Comparison of ENCODE assay signal across 27 cellular contexts in the genomic region with DNA sequence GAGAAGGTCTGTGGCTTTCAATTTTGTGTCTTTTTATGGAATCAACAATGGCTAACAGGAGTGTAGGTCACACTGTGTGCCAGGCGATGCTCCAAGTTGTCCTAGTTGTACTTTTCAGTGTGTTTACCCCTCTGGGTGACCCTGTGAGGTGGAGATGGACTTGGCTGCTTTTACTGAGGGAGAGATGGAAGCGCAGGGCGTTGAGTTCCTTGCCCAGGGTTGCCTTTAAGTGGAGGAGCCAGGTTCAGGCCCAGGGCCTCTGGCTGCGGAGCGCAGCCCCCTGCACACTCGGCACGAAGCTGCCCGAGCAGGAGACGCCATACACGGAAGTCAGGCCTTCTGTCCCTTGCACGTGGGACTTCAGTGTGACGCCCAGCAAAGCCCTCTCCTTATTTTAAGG.
A peak's percentile ranks its signal among the peaks of the same experiment; 100 is the strongest.
DNase-seq lines count a peak whose midpoint lies in the region; ATAC-seq, FAIRE-seq and TF ChIP-seq lines count a peak whose summit lies in the region.
"Had no signal": no experiment of that assay in that cellular context is flagged by ENCODE, and none has a peak within 500 bp of the region (broad histone marks: within the 10 kb centered on the region; RNA-seq: fewer than 3 reads in every experiment).

No MANE protein-coding gene starts in this region.

- dilution Hi-C loops in keratinocyte (cut with MboI; ENCODE audit: extremely low pct_ligation_motif_present, low sequenced_read_pairs), result no loop called here

- intact Hi-C loops in posterior vena cava (cut with DNase I), result no loop called here

- H3K27ac ChIP-seq in GM23338 (ENCODE audit: low read depth) (0 out of 2 replicates have a peak overlapping the region, but pooled peaks have one; percentile 60), keratinocyte (ENCODE audit: control insufficient read depth, insufficient read depth, low read length) (peak overlapping the region; percentile 18)
- H3K27ac ChIP-seq in CD8-positive, alpha-beta memory T cell (ENCODE audit: low read depth, low read length), result no peak overlapping the region
- H3K27ac ChIP-seq: HL-60, lower lobe of right lung, neutrophil, skin epidermis had no signal

- H3K9ac ChIP-seq in keratinocyte (ENCODE audit: control insufficient read depth, extremely low read depth, insufficient read depth, low read length), result no peak overlapping the region

- H3F3A ChIP-seq in GM23338 (replicated peaks; ENCODE audit: low read depth), result no peaks in the 10 kb centered on the region

- H3K27ac Mint-ChIP-seq in GM23338, result no peak overlapping the region
- H3K27ac Mint-ChIP-seq in CD8-positive, alpha-beta memory T cell, result no peak overlapping the region
- no peak overlapping the region for H3K27ac Mint-ChIP-seq in T-helper 17 cell
- H3K27ac Mint-ChIP-seq: activated CD8-positive, alpha-beta T cell treated with anti-CD3 and anti-CD28 coated beads for 36 hours; activated naive CD4-positive, alpha-beta T cell treated with anti-CD3 and anti-CD28 coated beads, Interleukin-2, amount 50 U/mL, for 72 hours; activated T-helper 2 cell treated with anti-CD3 and anti-CD28 coated beads, Interferon-gamma antibody, Interleukin-2, Interleukin-4, amounts not matched to agents 10 μg/mL and 5 μg/mL and 100 μg/mL, durations not matched to agents 14 hours and 24 hours and 36 hours; B cell; CD8-positive, alpha-beta T cell had no signal

- H3K4me3 ChIP-seq in GM23338, result no peak overlapping the region
- no peak overlapping the region for H3K4me3 ChIP-seq in astrocyte of the spinal cord (ENCODE audit: low read depth, low read length)
- H3K4me3 ChIP-seq in keratinocyte (ENCODE audit: control insufficient read depth in 2 of 3, extremely low read depth in 1 of 3, insufficient read depth in 2 of 3, low read depth in 1 of 3, low read length in 3 of 3), result no peak overlapping the region
- H3K4me3 ChIP-seq in CD8-positive, alpha-beta memory T cell (ENCODE audit: low read length), result no peak overlapping the region
- H3K4me3 ChIP-seq: lower lobe of right lung, prostate gland, skin epidermis, stomach, tibial nerve had no signal

- H3K36me3 Mint-ChIP-seq in GM23338 (ENCODE audit: low read depth), result peaks cover 3% of the 10 kb centered on the region; the same call in 1 of the 3 replicates
- no peaks in the 10 kb centered on the region for H3K36me3 Mint-ChIP-seq in CD8-positive, alpha-beta memory T cell
- H3K36me3 Mint-ChIP-seq in T-helper 17 cell (ENCODE audit: low read depth), result peaks cover 3% of the 10 kb centered on the region
- H3K36me3 Mint-ChIP-seq: activated naive CD4-positive, alpha-beta T cell treated with anti-CD3 and anti-CD28 coated beads, Interleukin-2, amount 50 U/mL, for 72 hours; CD8-positive, alpha-beta T cell had no signal

- H3K79me2 ChIP-seq in GM23338 (replicated peaks; ENCODE audit: insufficient read depth) (no peaks in the 10 kb centered on the region), keratinocyte (ENCODE audit: control insufficient read depth, insufficient read depth, low read length) (no peaks in the 10 kb centered on the region)

- H3K4me1 Mint-ChIP-seq in GM23338, result peaks cover 17% of the 10 kb centered on the region
- H3K4me1 Mint-ChIP-seq in CD8-positive, alpha-beta memory T cell, result no peaks in the 10 kb centered on the region
- H3K4me1 Mint-ChIP-seq in T-helper 17 cell, result peaks cover 3% of the 10 kb centered on the region

- no peak for ATAC-seq in GM23338
- ATAC-seq in HG03108 (IDR thresholded peaks at IDR 0.05; ENCODE audit: unreplicated experiment), result no peak
- ATAC-seq in T-helper 17 cell, result no peak
- ATAC-seq: activated CD8-positive, alpha-beta T cell treated with anti-CD3 and anti-CD28 coated beads for 36 hours; activated naive CD4-positive, alpha-beta T cell treated with anti-CD3 and anti-CD28 coated beads, Interleukin-2, amount 50 U/mL, for 72 hours; CD8-positive, alpha-beta T cell; lower lobe of right lung had no signal

- DNase-seq in GM23338 (ENCODE audit: low spot score) (no peak), astrocyte of the spinal cord (ENCODE audit: low read depth, low spot score) (peak; percentile 16), keratinocyte (ENCODE audit: low read depth, low spot score) (no peak), posterior vena cava (ENCODE audit: low spot score) (peak; percentile 65), T-helper 17 cell (no peak), GF-D8 (lab: John Stamatoyannopoulos, UW) (no peak)
- DNase-seq in CD8-positive, alpha-beta memory T cell, result no peak
- DNase-seq: activated CD4-positive, CD25-positive, alpha-beta regulatory T cell treated with anti-CD3 and anti-CD28 coated beads, Interleukin-2, amount 50 U/mL, for 72 hours; activated CD8-positive, alpha-beta T cell treated with anti-CD3 and anti-CD28 coated beads for 36 hours; CD8-positive, alpha-beta T cell; GDM1; lower lobe of right lung; NCI-H1436 treated with DMSO at 0.1 percent for 48 hours; NCI-H446; NCI-H82; RPMI8226; stomach had no signal

- CTCF ChIA-PET in CD8-positive, alpha-beta memory T cell (lab: Charles Lee), result no interaction called here

- no peak for TF ChIP-seq CTCF in GM23338 (conservative IDR thresholded peaks at IDR 0.05; ENCODE audit: low read depth in 2 of 2)
- no peak for TF ChIP-seq CTCF in astrocyte of the spinal cord (IDR thresholded peaks at IDR 0.05; ENCODE audit: low read depth, low read length)
- no peak for TF ChIP-seq CTCF in keratinocyte (optimal IDR thresholded peaks at IDR 0.05 in 1 of 3, IDR thresholded peaks at IDR 0.05 in 1 of 3, conservative IDR thresholded peaks at IDR 0.05 in 1 of 3; ENCODE audit: extremely low read depth in 1 of 3, insufficient read depth in 2 of 3, low read length in 3 of 3)

- peaks cover 4% of the 10 kb centered on the region for H3K4me1 ChIP-seq in GM23338 (ENCODE audit: insufficient read depth)
- H3K4me1 ChIP-seq in keratinocyte (ENCODE audit: control insufficient read depth, extremely low read depth, insufficient read depth, low read length), result peaks cover 54% of the 10 kb centered on the region
- H3K4me1 ChIP-seq in CD8-positive, alpha-beta memory T cell (ENCODE audit: insufficient read depth, low read length), result no peaks in the 10 kb centered on the region
- H3K4me1 ChIP-seq: prostate gland had no signal

- H3K27me3 Mint-ChIP-seq in GM23338 (ENCODE audit: insufficient read depth, low read depth, poor library complexity) (peaks cover 7% of the 10 kb centered on the region), T-helper 17 cell (peaks cover 70% of the 10 kb centered on the region)
- H3K27me3 Mint-ChIP-seq in CD8-positive, alpha-beta memory T cell, result peaks cover 26 to 50% of the 10 kb centered on the region in 2 donors

- no peaks in the 10 kb centered on the region for H3K27me3 ChIP-seq in GM23338 (ENCODE audit: insufficient read depth)
- no peaks in the 10 kb centered on the region for H3K27me3 ChIP-seq in keratinocyte (ENCODE audit: control insufficient read depth, extremely low read depth, insufficient read depth, low read length)
- H3K27me3 ChIP-seq in CD8-positive, alpha-beta memory T cell (ENCODE audit: insufficient read depth, low read length, poor library complexity, severe bottlenecking), result no peaks in the 10 kb centered on the region
- H3K27me3 ChIP-seq: stomach, tibial nerve had no signal

- in situ Hi-C loops in astrocyte of the spinal cord (cut with HindIII; ENCODE audit: low sequenced_read_pairs), result no loop called here

- peaks cover 3% of the 10 kb centered on the region; the same call in 1 of the 2 replicates for H4K20me1 ChIP-seq in GM23338 (replicated peaks; ENCODE audit: insufficient read depth)
- H4K20me1 ChIP-seq in keratinocyte (ENCODE audit: control insufficient read depth, extremely low read depth, insufficient read depth, low read length), result no peaks in the 10 kb centered on the region

- H3K9me2 ChIP-seq in GM23338 (ENCODE audit: insufficient read depth), result no peaks in the 10 kb centered on the region

- H3K4me2 ChIP-seq in GM23338 (no peak overlapping the region), keratinocyte (ENCODE audit: control insufficient read depth, extremely low read depth, insufficient read depth, low read depth, low read length) (peak overlapping the region; percentile 65)

- peak; percentile 13 for FAIRE-seq in keratinocyte (lab: Jason Lieb, UNC)
- FAIRE-seq: TTC549 had no signal

- no peaks in the 10 kb centered on the region for H3K9me1 ChIP-seq in keratinocyte (ENCODE audit: control insufficient read depth, extremely low read depth, insufficient read depth, low read length)

- H2AFZ ChIP-seq in GM23338 (no peak overlapping the region), keratinocyte (ENCODE audit: control insufficient read depth, low read length) (no peak overlapping the region)

- H3K4me3 Mint-ChIP-seq in GM23338 (no peak overlapping the region), T-helper 17 cell (no peak overlapping the region)
- H3K4me3 Mint-ChIP-seq in CD8-positive, alpha-beta memory T cell, result no peak overlapping the region
- H3K4me3 Mint-ChIP-seq: activated CD8-positive, alpha-beta T cell treated with anti-CD3 and anti-CD28 coated beads for 36 hours; B cell; CD8-positive, alpha-beta T cell had no signal

- H3K9me3 Mint-ChIP-seq in GM23338, result no peaks in the 10 kb centered on the region
- H3K9me3 Mint-ChIP-seq in CD8-positive, alpha-beta memory T cell, result no peaks in the 10 kb centered on the region
- H3K9me3 Mint-ChIP-seq: activated CD8-positive, alpha-beta T cell treated with anti-CD3 and anti-CD28 coated beads for 36 hours; activated naive CD4-positive, alpha-beta T cell treated with anti-CD3 and anti-CD28 coated beads, Interleukin-2, amount 50 U/mL, for 72 hours; activated T-helper 2 cell treated with anti-CD3 and anti-CD28 coated beads, Interferon-gamma antibody, Interleukin-2, Interleukin-4, amounts not matched to agents 10 μg/mL and 5 μg/mL and 100 μg/mL, durations not matched to agents 14 hours and 24 hours and 36 hours; CD8-positive, alpha-beta T cell had no signal

- H3K36me3 ChIP-seq in GM23338 (ENCODE audit: insufficient read depth), result peaks cover 5% of the 10 kb centered on the region; the same call in 1 of the 2 replicates
- H3K36me3 ChIP-seq in keratinocyte (ENCODE audit: control insufficient read depth in 2 of 2, extremely low read depth in 1 of 2, insufficient read depth in 2 of 2, low read length in 2 of 2), result peaks cover 0 to 17% of the 10 kb centered on the region in 2 experiments
- no peaks in the 10 kb centered on the region for H3K36me3 ChIP-seq in CD8-positive, alpha-beta memory T cell (ENCODE audit: insufficient read depth, low read length)
- H3K36me3 ChIP-seq: neutrophil, prostate gland had no signal

- POLR2A ChIA-PET in CD8-positive, alpha-beta memory T cell (lab: Charles Lee), result no interaction called here

- no peaks in the 10 kb centered on the region for H3K9me3 ChIP-seq in keratinocyte (ENCODE audit: control insufficient read depth, low read depth, low read length)
- no peaks in the 10 kb centered on the region for H3K9me3 ChIP-seq in CD8-positive, alpha-beta memory T cell (ENCODE audit: low read length)
- H3K9me3 ChIP-seq in T-helper 17 cell (ENCODE audit: control insufficient read depth, low read length, poor library complexity, severe bottlenecking), result no peaks in the 10 kb centered on the region
- H3K9me3 ChIP-seq: lower lobe of right lung, neutrophil, prostate gland, stomach, tibial nerve had no signal

Comparison
In these comparisons a context has a peak if more than half of its experiments do, and no peak if none do; other contexts are left out.
1. DNase-seq: peak in astrocyte of the spinal cord (single experiment) and posterior vena cava (single experiment); none in GM23338 (single experiment), keratinocyte (single experiment), CD8-positive, alpha-beta memory T cell (0 of 5), T-helper 17 cell (0 of 3) and GF-D8 (single experiment).